In the genomic region with DNA sequence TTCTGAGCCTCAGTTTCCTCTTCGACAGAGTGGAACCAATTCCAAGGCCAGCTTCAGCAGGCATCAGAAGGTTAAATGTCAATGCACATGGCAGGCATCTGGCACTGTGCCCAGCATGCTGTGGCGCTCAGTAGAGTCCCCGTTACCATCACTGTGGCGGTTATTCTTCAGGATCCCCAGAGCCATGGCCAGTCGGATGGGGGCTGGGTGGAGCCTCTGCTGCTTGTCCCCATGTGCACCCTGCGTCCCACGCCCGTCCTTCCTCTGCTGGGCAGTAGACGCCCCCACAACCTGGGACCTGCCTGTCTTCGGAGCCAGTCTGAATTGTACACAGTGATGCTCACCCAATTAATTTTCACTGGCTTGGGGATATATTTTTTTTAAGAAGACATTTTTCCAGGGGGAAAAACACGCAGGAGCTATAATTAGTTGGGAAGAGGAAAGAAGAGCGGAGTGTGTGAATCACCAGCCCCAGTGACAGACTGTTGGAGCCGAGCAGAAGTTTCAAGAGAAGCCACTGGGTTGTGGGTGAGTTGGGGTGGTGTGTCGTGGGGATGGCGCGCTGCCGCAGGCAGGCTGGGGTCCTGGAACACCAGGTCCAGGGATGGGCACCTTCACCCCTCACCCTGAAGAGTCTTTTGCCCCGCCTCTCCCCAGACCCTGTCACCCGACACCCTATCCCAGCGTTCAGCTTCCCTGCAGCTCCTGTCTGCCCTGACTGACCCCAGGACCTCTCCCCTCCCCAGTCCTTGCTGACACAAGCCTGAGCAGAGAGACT, we compare ENCODE assay signal across 7 cellular contexts. TPM values are rescaled to one million over a fixed set of nuclear protein-coding genes. Genes with fewer than 3 reads are reported as not detected.
DNase-seq lines count a peak whose midpoint lies in the region; ATAC-seq and TF ChIP-seq lines count a peak whose summit lies in the region.
"Had no signal": no experiment of that assay in that cellular context is flagged by ENCODE, and none has a peak within 500 bp of the region (broad histone marks: within the 10 kb centered on the region; RNA-seq: fewer than 3 reads in every experiment).

No MANE protein-coding gene starts in this region.

- no peak overlapping the region for H3K4me3 ChIP-seq in cardiac muscle cell
- peak overlapping the region; percentile 44 for H3K4me3 ChIP-seq in thoracic aorta

- ATAC-seq in thoracic aorta (ENCODE audit: insufficient number of reproducible peaks, low FRiP score, low read depth): peak; percentile 25
- ATAC-seq in T-cell (replicated peaks in 1 of 4): no peak
- no peak for ATAC-seq in GM18867 (IDR thresholded peaks at IDR 0.05; ENCODE audit: unreplicated experiment)

- DNase-seq in NCI-H2171 treated with DMSO at 0.1 percent for 48 hours (lab: John Stamatoyannopoulos, UW) (peak; percentile 39), NCI-H2171 (lab: John Stamatoyannopoulos, UW) (no peak), cardiac muscle cell (ENCODE audit: low read depth in 1 of 2, low spot score in 1 of 2) (peak in 1 of 2 donors; percentile 57), thoracic aorta (ENCODE audit: low spot score) (peak; percentile 25), T-cell (no peak)

- TF ChIP-seq CTCF in cardiac muscle cell (IDR thresholded peaks at IDR 0.05; ENCODE audit: low read depth, low read length) (no peak), thoracic aorta (IDR thresholded peaks at IDR 0.05) (peak; percentile 8)

- POLR2A ChIA-PET in T-cell (lab: Charles Lee): no interaction called here

- no peaks in the 10 kb centered on the region for H3K27me3 Mint-ChIP-seq in T-cell

- H3K4me1 Mint-ChIP-seq in T-cell: peaks cover 0 to 9% (median 0%) of the 10 kb centered on the region in 3 donors

- H3K4me1 ChIP-seq in cardiac muscle cell (ENCODE audit: low read depth) (peaks cover 76% of the 10 kb centered on the region), thoracic aorta (ENCODE audit: control insufficient read depth in 1 of 2, low read depth in 2 of 2) (peaks cover 52 to 90% of the 10 kb centered on the region in 2 donors)

- H3K4me3 Mint-ChIP-seq in T-cell: no peak overlapping the region
- H3K4me3 Mint-ChIP-seq: neural crest cell had no signal

- no peaks in the 10 kb centered on the region for H3K9me3 Mint-ChIP-seq in T-cell
- H3K9me3 Mint-ChIP-seq: neural crest cell had no signal

- H3K27ac Mint-ChIP-seq in T-cell: no peak overlapping the region

- no peaks in the 10 kb centered on the region for H3K27me3 ChIP-seq in cardiac muscle cell
- no peaks in the 10 kb centered on the region for H3K27me3 ChIP-seq in thoracic aorta (replicated peaks; ENCODE audit: insufficient read depth)

- H3K9me3 ChIP-seq in cardiac muscle cell (ENCODE audit: low read depth): no peaks in the 10 kb centered on the region
- H3K9me3 ChIP-seq in thoracic aorta: no peaks in the 10 kb centered on the region

- CTCF ChIA-PET in T-cell (lab: Charles Lee): interaction anchor here in 1 of 2 donors (0.6 kb wide), 1 partner anchor 14 kb away, joined by 3 read pairs; no protein-coding TSS in a partner anchor

- H3K36me3 ChIP-seq in cardiac muscle cell (no peaks in the 10 kb centered on the region), thoracic aorta (no peaks in the 10 kb centered on the region)

- H3K27ac ChIP-seq in cardiac muscle cell: peak overlapping the region; percentile 98
- H3K27ac ChIP-seq in thoracic aorta: peak overlapping the region; percentile 92 to 95

- H3K36me3 Mint-ChIP-seq in T-cell: no peaks in the 10 kb centered on the region

RNA-seq across cellular contexts. Expression of gene RPL29, which starts 26.8 kb away (rescaled TPM):
- total RNA-seq in cardiac muscle cell (1,533 and 1,673 TPM in 2 replicates), thoracic aorta (100 to 1,000 TPM; 642 to 718 TPM), T-cell (1,000 to 10,000 TPM; 1,518 to 1,711 (median 1,629) TPM)
- polyA plus RNA-seq in cardiac muscle cell: 844 and 941 TPM in 2 replicates

RNA-seq across cellular contexts. Expression of gene DUSP7, which starts 33.9 kb away (rescaled TPM):
- total RNA-seq in cardiac muscle cell (32.2 and 39.5 TPM in 2 replicates), thoracic aorta (10 to 100 TPM; 41.1 to 42.2 TPM), T-cell (10 to 100 TPM; 11.3 to 41.3 (median 39.0) TPM)
- polyA plus RNA-seq in cardiac muscle cell: 7.1 and 13.1 TPM in 2 replicates

RNA-seq across cellular contexts. Expression of gene ACY1, which starts 39.2 kb away (rescaled TPM):
- 87.7 and 99.7 TPM in 2 replicates for total RNA-seq in cardiac muscle cell
- 116 and 125 TPM in 2 replicates for polyA plus RNA-seq in cardiac muscle cell
- total RNA-seq in thoracic aorta: 10 to 100 TPM in 1 of 2 donors, 1 to 10 TPM in 1; 6.1 to 12.3 TPM
- total RNA-seq in T-cell: 10 to 100 TPM in 3 of 5 donors, 1 to 10 TPM in 2; 6.2 to 19.0 (median 13.3) TPM

RNA-seq across cellular contexts. Expression of gene ABHD14A, which starts 47.6 kb away (rescaled TPM):
- total RNA-seq in cardiac muscle cell (56.5 and 105 TPM in 2 replicates), thoracic aorta (10 to 100 TPM in 1 of 2 donors, 1 to 10 TPM in 1; 9.7 to 24.0 TPM), T-cell (10 to 100 TPM; 14.3 to 26.5 (median 20.8) TPM)
- 95.9 and 104 TPM in 2 replicates for polyA plus RNA-seq in cardiac muscle cell

RNA-seq across cellular contexts. Expression of gene ABHD14B, which starts 48.7 kb away (rescaled TPM):
- total RNA-seq in cardiac muscle cell (19.8 and 27.8 TPM in 2 replicates), thoracic aorta (10 to 100 TPM; 28.6 to 55.2 TPM), T-cell (10 to 100 TPM; 55.7 to 86.4 (median 78.5) TPM)
- 23.3 and 29.9 TPM in 2 replicates for polyA plus RNA-seq in cardiac muscle cell

Comparison
In these comparisons a context has a peak if more than half of its experiments do, and no peak if none do; other contexts are left out.
1. DNase-seq: peak in NCI-H2171 treated with DMSO at 0.1 percent for 48 hours (single experiment) and thoracic aorta (single experiment); none in NCI-H2171 (single experiment) and T-cell (0 of 34).